18 cellular contexts compared by ENCODE assay signal in the genomic region with DNA sequence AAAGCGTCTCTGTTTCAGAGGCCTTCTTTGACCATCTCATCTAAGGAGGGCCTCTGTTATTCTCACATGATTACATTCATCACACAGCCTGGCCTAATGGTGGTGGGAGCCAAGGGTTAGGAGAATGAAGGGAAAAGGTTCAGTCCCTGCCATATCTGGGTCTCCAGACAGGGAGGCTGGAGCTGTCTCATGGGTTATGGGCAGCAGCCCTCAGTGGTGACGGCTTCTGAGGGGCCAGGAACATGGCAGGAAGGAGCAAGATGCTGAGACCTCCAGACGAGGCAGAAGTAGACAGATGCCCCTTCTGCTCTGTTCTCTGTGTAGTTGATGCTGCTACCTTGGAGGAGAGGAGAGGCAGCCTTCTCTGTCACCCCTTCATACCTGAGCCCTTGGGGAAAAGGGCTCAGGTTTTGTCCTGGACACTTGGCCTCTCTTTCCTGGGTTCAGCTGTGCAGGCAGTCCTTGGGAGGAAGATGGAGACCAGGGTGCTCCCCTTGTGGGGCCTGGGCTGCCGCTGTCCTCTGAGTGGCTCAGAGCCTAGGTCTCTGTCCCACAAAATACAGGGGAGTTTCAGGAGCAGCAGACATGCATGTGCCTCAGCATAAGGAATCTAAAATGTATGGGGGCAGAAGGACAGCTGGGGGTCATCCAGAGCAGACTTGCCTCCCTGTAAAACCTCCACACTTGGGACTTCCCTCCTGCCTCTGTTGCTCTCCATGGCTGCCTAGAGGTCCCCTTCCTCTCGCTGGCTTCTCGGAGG. TPM values are rescaled to one million over a fixed set of nuclear protein-coding genes. Genes with fewer than 3 reads are reported as not detected.
DNase-seq lines count a peak whose midpoint lies in the region; ATAC-seq and TF ChIP-seq lines count a peak whose summit lies in the region.
"Had no signal": no experiment of that assay in that cellular context is flagged by ENCODE, and none has a peak within 500 bp of the region (broad histone marks: within the 10 kb centered on the region; RNA-seq: fewer than 3 reads in every experiment).

No MANE protein-coding gene starts in this region.

- H3K79me2 ChIP-seq in osteoblast (ENCODE audit: insufficient read depth, low read length) = peaks cover 8% of the 10 kb centered on the region

- H4K20me1 ChIP-seq in osteoblast (ENCODE audit: insufficient read depth, low read length) = no peaks in the 10 kb centered on the region

- H3K27me3 ChIP-seq in osteoblast (ENCODE audit: insufficient read depth, low read length) = no peaks in the 10 kb centered on the region
- no peaks in the 10 kb centered on the region for H3K27me3 ChIP-seq in vagina
- no peaks in the 10 kb centered on the region for H3K27me3 ChIP-seq in upper lobe of left lung

- H3K36me3 ChIP-seq in osteoblast (ENCODE audit: insufficient read depth, low read length) = peaks cover 5% of the 10 kb centered on the region
- H3K36me3 ChIP-seq in vagina = no peaks in the 10 kb centered on the region
- no peaks in the 10 kb centered on the region for H3K36me3 ChIP-seq in upper lobe of left lung

- H3K9me3 ChIP-seq in osteoblast (ENCODE audit: low read depth, low read length) (no peaks in the 10 kb centered on the region), vagina (no peaks in the 10 kb centered on the region), upper lobe of left lung (no peaks in the 10 kb centered on the region)

- TF ChIP-seq POLR2A in vagina (IDR thresholded peaks at IDR 0.05) = no peak
- no peak for TF ChIP-seq POLR2A in upper lobe of left lung (IDR thresholded peaks at IDR 0.05)

- H3K4me3 ChIP-seq in osteoblast (ENCODE audit: insufficient read depth, low read length) (no peak overlapping the region), vagina (no peak overlapping the region), upper lobe of left lung (no peak overlapping the region)
- H3K4me3 ChIP-seq: K562, SK-N-MC had no signal

- H2AFZ ChIP-seq in osteoblast (ENCODE audit: low read length) = no peak overlapping the region

- peak; percentile 10 to 13 for DNase-seq in activated T-cell treated with anti-CD3 and anti-CD28 coated beads, Interleukin-2, amount 50 U/mL, for 48 hours
- no peak for DNase-seq in activated T-cell treated with anti-CD3 and anti-CD28 coated beads, Interleukin-2, amount 50 U/mL, for 1 hour
- DNase-seq in ecto neural progenitor cell (ENCODE audit: low spot score) (peak; percentile 28), osteoblast (ENCODE audit: insufficient read length, low spot score, missing footprints) (peak; percentile 14), vagina (ENCODE audit: extremely low spot score in 2 of 2) (peak; percentile 70 to 92), NCI-H187 (lab: John Stamatoyannopoulos, UW) (no peak), upper lobe of left lung (no peak), EL (no peak)
- DNase-seq: C1 segment of cervical spinal cord, DMS153, NCI-H1436 treated with DMSO at 0.1 percent for 48 hours, NCI-H2107, NCI-H345, NCI-H69, PC-3 had no signal

- H3K4me2 ChIP-seq in osteoblast (ENCODE audit: insufficient read depth, low read length) = no peak overlapping the region

- intact Hi-C loops in vagina (cut with DNase I) = no loop called here

- H3K4me1 ChIP-seq in osteoblast (ENCODE audit: insufficient read depth, low read length) (peaks cover 29% of the 10 kb centered on the region), vagina (peaks cover 13% of the 10 kb centered on the region), upper lobe of left lung (peaks cover 7 to 20% (median 15%) of the 10 kb centered on the region in 4 donors)

- TF ChIP-seq CTCF in osteoblast (IDR thresholded peaks at IDR 0.05; ENCODE audit: extremely low read depth, low read depth, low read length) (no peak), vagina (IDR thresholded peaks at IDR 0.05) (no peak), upper lobe of left lung (IDR thresholded peaks at IDR 0.05) (no peak)

- no peak for TF ChIP-seq EP300 in upper lobe of left lung (IDR thresholded peaks at IDR 0.05)

- WGBS in upper lobe of left lung, 2 donors = 87 to 88% methylated on average over 6 of the region's 6 CpGs

- no peak for ATAC-seq in upper lobe of left lung (ENCODE audit: low FRiP score in 2 of 2)
- ATAC-seq: HCT116, K562, PC-3 had no signal

- no peak overlapping the region for H3K27ac ChIP-seq in osteoblast (ENCODE audit: low read depth, low read length)
- H3K27ac ChIP-seq in vagina = no peak overlapping the region
- no peak overlapping the region for H3K27ac ChIP-seq in upper lobe of left lung
- H3K27ac ChIP-seq: SK-N-MC had no signal

RNA-seq across cellular contexts. Expression of a gene that starts 3.6 kb away (rescaled TPM):
- total RNA-seq in osteoblast (69.5 and 76.7 TPM in 2 replicates), vagina (171 TPM), upper lobe of left lung (100 to 1,000 TPM in 2 of 6 donors, 10 to 100 TPM in 4; 45.2 to 118 (median 70.8) TPM)

RNA-seq across cellular contexts. Expression of a gene that starts 15.3 kb away (rescaled TPM):
- total RNA-seq in osteoblast = 80.7 and 87.8 TPM in 2 replicates
- 209 TPM for total RNA-seq in vagina
- total RNA-seq in upper lobe of left lung = 100 to 1,000 TPM; 210 to 729 (median 328) TPM

RNA-seq across cellular contexts. Expression of a gene that starts 44.7 kb away (rescaled TPM):
- total RNA-seq in osteoblast (9.8 and 11.5 TPM in 2 replicates), vagina (18.9 TPM), upper lobe of left lung (10 to 100 TPM in 4 of 6 donors, 1 to 10 TPM in 2; 8.0 to 19.8 (median 15.2) TPM)

RNA-seq across cellular contexts. Expression of a gene that starts 44.8 kb away (rescaled TPM):
- total RNA-seq in osteoblast (112 and 134 TPM in 2 replicates), vagina (109 TPM), upper lobe of left lung (100 to 1,000 TPM; 124 to 189 (median 154) TPM)

RNA-seq across cellular contexts. Expression of a gene that starts 48.3 kb away (rescaled TPM):
- total RNA-seq in osteoblast (under 0.01 and 0.29 TPM in 2 replicates), vagina (6.1 TPM), upper lobe of left lung (10 to 100 TPM in 2 of 6 donors, 1 to 10 TPM in 4; 3.0 to 18.4 (median 6.3) TPM)

Comparison
In these comparisons a context has a peak if more than half of its experiments do, and no peak if none do; other contexts are left out.
1. DNase-seq: peak in activated T-cell treated with anti-CD3 and anti-CD28 coated beads, Interleukin-2, amount 50 U/mL, for 48 hours (2 of 2), ecto neural progenitor cell (single experiment), osteoblast (single experiment) and vagina (2 of 2); none in activated T-cell treated with anti-CD3 and anti-CD28 coated beads, Interleukin-2, amount 50 U/mL, for 1 hour (single experiment), NCI-H187 (0 of 2), upper lobe of left lung (0 of 2) and EL (single experiment).